In the genomic region with DNA sequence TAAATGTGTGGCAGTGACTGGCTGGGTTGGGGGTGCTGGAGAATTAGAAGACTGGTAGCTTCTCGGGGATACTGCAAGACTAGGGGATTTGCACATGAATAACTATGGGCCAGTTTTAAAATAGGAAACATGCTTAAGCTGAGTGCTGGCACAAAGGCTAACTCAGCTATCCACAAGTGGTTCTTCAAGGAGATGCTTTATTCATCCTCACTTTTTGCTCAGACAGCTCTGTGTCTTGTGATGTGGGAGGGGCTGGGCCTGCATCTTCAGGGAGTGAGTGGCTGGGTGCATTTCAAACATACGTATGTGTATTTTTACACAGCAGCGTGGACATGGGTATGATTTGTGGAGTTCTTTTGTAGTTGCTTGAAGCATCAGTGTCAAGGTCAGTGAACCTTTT, we compare ENCODE assay signal across 1 cellular context.
TF ChIP-seq lines count a peak whose summit lies in the region.

No MANE protein-coding gene starts in this region.

TF ChIP-seq in GM23338, 12 proteins besides CTCF, POLR2A, EP300 and RAD21 (continued from another document):
- TF ChIP-seq ZNF462 (CRISPR knock-in tag; IDR thresholded peaks at IDR 0.05) (no peak), CREB1 (CRISPR knock-in tag; IDR thresholded peaks at IDR 0.05; ENCODE audit: low read depth) (no peak), ZNF331 (CRISPR knock-in tag; IDR thresholded peaks at IDR 0.05; ENCODE audit: low read depth) (no peak), REST (IDR thresholded peaks at IDR 0.05; ENCODE audit: unreplicated experiment) (no peak), EZH2phosphoT487 (IDR thresholded peaks at IDR 0.05; ENCODE audit: unreplicated experiment) (no peak), JUNB (IDR thresholded peaks at IDR 0.05; ENCODE audit: unreplicated experiment) (no peak), POLR2AphosphoS5 (IDR thresholded peaks at IDR 0.05; ENCODE audit: low read depth) (no peak), NANOG (IDR thresholded peaks at IDR 0.05; ENCODE audit: borderline replicate concordance) (no peak), ZNF114 (CRISPR knock-in tag; IDR thresholded peaks at IDR 0.05) (no peak), STAT1 (IDR thresholded peaks at IDR 0.05; ENCODE audit: unreplicated experiment) (no peak), EZH2 (IDR thresholded peaks at IDR 0.05; ENCODE audit: low read depth, unreplicated experiment) (no peak)
